8 cellular contexts compared by ENCODE assay signal in the genomic region with DNA sequence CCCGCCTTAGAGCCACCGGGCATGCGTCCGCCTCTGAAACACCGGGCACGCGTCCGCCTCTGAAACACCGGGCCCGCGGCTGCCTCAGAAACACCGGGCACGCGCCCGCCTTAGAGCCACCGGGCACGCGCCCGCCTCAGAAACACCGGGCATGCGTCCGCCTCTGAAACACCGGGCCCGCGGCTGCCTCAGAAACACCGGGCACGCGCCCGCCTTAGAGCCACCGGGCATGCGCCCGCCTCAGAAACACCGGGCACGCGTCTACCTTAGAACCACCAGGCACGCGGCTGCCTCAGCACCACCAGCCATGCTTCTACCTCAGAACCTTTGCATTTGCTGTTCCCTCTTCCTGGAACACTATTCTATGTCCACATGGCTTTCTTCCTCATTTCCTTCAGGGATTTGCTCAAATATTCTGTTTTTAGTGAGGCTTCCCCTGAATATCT. TPM values are rescaled to one million over a fixed set of nuclear protein-coding genes. Genes with fewer than 3 reads are reported as not detected.
DNase-seq lines count a peak whose midpoint lies in the region; ATAC-seq, FAIRE-seq and TF ChIP-seq lines count a peak whose summit lies in the region.
"Not testable (repeated sequence)": the region's sequence is repeated elsewhere in the genome, so short reads cannot be mapped to it uniquely, and the experiment has no call there.

No MANE protein-coding gene starts in this region.

- H3K4me3 ChIP-seq in NB4 (ENCODE audit: low read depth, low read length), result peak overlapping the region; percentile 66
- H3K4me3 ChIP-seq in fibroblast of villous mesenchyme (ENCODE audit: low read depth, low read length), result peak overlapping the region; percentile 59

- not testable (repeated sequence) for TF ChIP-seq POLR2A in H54 (IDR thresholded peaks at IDR 0.05; ENCODE audit: low read depth, low read length); NB4 (IDR thresholded peaks at IDR 0.05; ENCODE audit: extremely low read depth, insufficient read length)

- ATAC-seq in natural killer cell treated with Interleukin-12 subunit alpha and Interleukin-12 subunit beta and Interleukin-15 and Interleukin-18, amount 100 ng/mL, for 72 hours, result not testable (repeated sequence)

- TF ChIP-seq CTCF in NB4 (IDR thresholded peaks at IDR 0.05; ENCODE audit: low read depth, low read length); fibroblast of villous mesenchyme (IDR thresholded peaks at IDR 0.05; ENCODE audit: insufficient read depth, low read depth, low read length): not testable (repeated sequence)

- H3K36me3 Mint-ChIP-seq in natural killer cell treated with Interleukin-12 subunit alpha and Interleukin-12 subunit beta and Interleukin-15 and Interleukin-18, amount 100 ng/mL, for 72 hours, result not testable (repeated sequence)

- in situ Hi-C loops in SK-MEL-5 (cut with HindIII; ENCODE audit: low pct_unique_long_range_greater_than_20kb, low sequenced_read_pairs), result not testable (repeated sequence)

- H3K9me3 Mint-ChIP-seq in natural killer cell treated with Interleukin-12 subunit alpha and Interleukin-12 subunit beta and Interleukin-15 and Interleukin-18, amount 100 ng/mL, for 72 hours, result not testable (repeated sequence)

- H3K4me3 Mint-ChIP-seq in natural killer cell treated with Interleukin-12 subunit alpha and Interleukin-12 subunit beta and Interleukin-15 and Interleukin-18, amount 100 ng/mL, for 72 hours, result peak overlapping the region; percentile 91

- peaks cover 20 to 29% of the 10 kb centered on the region in 2 donors for H3K27me3 Mint-ChIP-seq in natural killer cell treated with Interleukin-12 subunit alpha and Interleukin-12 subunit beta and Interleukin-15 and Interleukin-18, amount 100 ng/mL, for 72 hours

- FAIRE-seq in H54 (lab: Jason Lieb, UNC), result not testable (repeated sequence)

- H3K27ac Mint-ChIP-seq in natural killer cell treated with Interleukin-12 subunit alpha and Interleukin-12 subunit beta and Interleukin-15 and Interleukin-18, amount 100 ng/mL, for 72 hours, result peak overlapping the region; percentile 81 to 88

- peak; percentile 52 for DNase-seq in DMS114 treated with DMSO at 0.1 percent for 48 hours (lab: John Stamatoyannopoulos, UW; ENCODE audit: unreplicated experiment)
- peak; percentile 43 for DNase-seq in H54 (ENCODE audit: insufficient read length, low spot score)
- peak; percentile 86 for DNase-seq in NB4 (ENCODE audit: low read depth)
- DNase-seq in SK-MEL-5 (ENCODE audit: low read depth, low spot score), result peak; percentile 74
- DNase-seq in activated gamma-delta T cell treated with Interleukin-2 at 50 U/mL for 16 hours, result peak; percentile 54
- peak; percentile 49 for DNase-seq in fibroblast of villous mesenchyme (ENCODE audit: low read depth)
- DNase-seq in natural killer cell treated with Interleukin-12 subunit alpha and Interleukin-12 subunit beta and Interleukin-15 and Interleukin-18, amount 100 ng/mL, for 72 hours (ENCODE audit: low spot score), result peak; percentile 66
- DNase-seq in stimulated activated CD8-positive, alpha-beta memory T cell treated with anti-CD3 and anti-CD28 coated beads, Interleukin-7, amount 100 ng/mL, for 48 hours (ENCODE audit: extremely low read depth in 1 of 2, low read depth in 1 of 2), result peak; percentile 34 to 42

- peaks cover 9 to 26% of the 10 kb centered on the region in 2 donors for H3K4me1 Mint-ChIP-seq in natural killer cell treated with Interleukin-12 subunit alpha and Interleukin-12 subunit beta and Interleukin-15 and Interleukin-18, amount 100 ng/mL, for 72 hours (ENCODE audit: low read depth in 2 of 2)

RNA-seq across cellular contexts. Expression of a gene that starts 58.4 kb away (rescaled TPM):
- total RNA-seq in SK-MEL-5 (2014; rRNA removed; shearing (Covaris generic)), result 64.7 and 69.3 TPM in 2 replicates
- 60.1 and 66.4 TPM in 2 replicates for polyA plus RNA-seq in SK-MEL-5 (2015; cell fraction: cytosol; rRNA removed)
- polyA plus RNA-seq in SK-MEL-5 (2015; cell fraction: nucleus; rRNA removed), result 372 and 376 TPM in 2 replicates
- total RNA-seq in fibroblast of villous mesenchyme, result 55.7 and 62.2 TPM in 2 replicates
- total RNA-seq in natural killer cell treated with Interleukin-12 subunit alpha and Interleukin-12 subunit beta and Interleukin-15 and Interleukin-18, amount 100 ng/mL, for 72 hours, result 10 to 100 TPM; 67.2 to 77.4 TPM
